In genomic region chr4:612749-613125, GRCh38 we compare ENCODE assay signal across 28 cellular contexts. TPM values are rescaled to one million over a fixed set of nuclear protein-coding genes. Genes with fewer than 3 reads are reported as not detected.
DNase-seq lines count a peak whose midpoint lies in the region; ATAC-seq and TF ChIP-seq lines count a peak whose summit lies in the region.
"Had no signal": no experiment of that assay in that cellular context is flagged by ENCODE, and none has a peak within 500 bp of the region (broad histone marks: within the 10 kb centered on the region; RNA-seq: fewer than 3 reads in every experiment).

No MANE protein-coding gene starts in this region.

- WGBS in aorta, 2 donors, result 83% methylated on average over 7 of the region's 7 CpGs

- H3K9ac ChIP-seq in NT2/D1 (ENCODE audit: insufficient read length, low read depth), result peak overlapping the region; percentile 27
- H3K9ac ChIP-seq: GM23248 had no signal

- H3K27me3 ChIP-seq in NT2/D1 (ENCODE audit: insufficient read depth, insufficient read length), result no peaks in the 10 kb centered on the region
- no peaks in the 10 kb centered on the region for H3K27me3 ChIP-seq in aorta (ENCODE audit: control insufficient read depth in 1 of 2, insufficient read depth in 2 of 2, low read length in 1 of 2)
- H3K27me3 ChIP-seq: BE2C, SJSA1 had no signal

- H3K4me1 ChIP-seq in NT2/D1 (ENCODE audit: insufficient read depth, insufficient read length) (peaks cover 6% of the 10 kb centered on the region), aorta (ENCODE audit: control insufficient read depth in 1 of 2, insufficient read depth in 2 of 2, low read length in 2 of 2) (no peaks in the 10 kb centered on the region)
- H3K4me1 ChIP-seq: BE2C, HAP-1, SJSA1 had no signal

- TF ChIP-seq CTCF in natural killer cell (IDR thresholded peaks at IDR 0.05), result no peak

- intact Hi-C loops in aorta (cut with DNase I), result no loop called here
- intact Hi-C loops in natural killer cell (cut with micrococcal nuclease), result no loop called here

- no peaks in the 10 kb centered on the region for H3K4me1 Mint-ChIP-seq in natural killer cell

- H3K4me3 ChIP-seq in NT2/D1 (ENCODE audit: insufficient read length, low read depth), result no peak overlapping the region
- H3K4me3 ChIP-seq in aorta (ENCODE audit: low read length in 2 of 2), result no peak overlapping the region
- H3K4me3 ChIP-seq: GM23248, HAP-1, K562, SJSA1 had no signal

- no peaks in the 10 kb centered on the region for H3K9me3 ChIP-seq in NT2/D1 (ENCODE audit: insufficient read depth, low read length)
- H3K9me3 ChIP-seq in aorta (ENCODE audit: control insufficient read depth, low read length), result peaks cover 5% of the 10 kb centered on the region
- H3K9me3 ChIP-seq: BE2C, HAP-1, SJSA1 had no signal

- peaks cover 18 to 22% of the 10 kb centered on the region in 2 donors for H3K27me3 Mint-ChIP-seq in natural killer cell (ENCODE audit: low read depth in 2 of 2)

- no peak overlapping the region for H3K27ac Mint-ChIP-seq in natural killer cell
- H3K27ac Mint-ChIP-seq: CD4-positive, CD25-positive, alpha-beta regulatory T cell; HFFc6 had no signal

- ATAC-seq in left lobe of liver (no peak), aorta (ENCODE audit: low FRiP score) (no peak), natural killer cell (no peak)
- ATAC-seq: K562, PC-3 had no signal

- H3K36me3 Mint-ChIP-seq in natural killer cell, result no peaks in the 10 kb centered on the region
- H3K36me3 Mint-ChIP-seq: CD4-positive, CD25-positive, alpha-beta regulatory T cell had no signal

- peak; percentile 27 for DNase-seq in activated effector memory CD4-positive, alpha-beta T cell treated with anti-CD3 and anti-CD28 coated beads, Interleukin-2, amount 50 U/mL, for 16 hours
- DNase-seq in activated effector memory CD4-positive, alpha-beta T cell treated with Interleukin-2 at 50 U/mL for 16 hours, result no peak
- DNase-seq in NT2/D1 (ENCODE audit: low read depth, low spot score) (no peak), left lobe of liver (ENCODE audit: low spot score) (peak; percentile 28), aorta (peak; percentile 25 to 59), natural killer cell (no peak), NCI-H2171 (lab: John Stamatoyannopoulos, UW) (no peak)
- DNase-seq: 8988T; ACHN; BE2C; CD4-positive, CD25-positive, alpha-beta regulatory T cell; DMS153; DND-41; GM23248; HFFc6; Kasumi-1; MV-4-11; NCI-H1105; NCI-H1436 treated with DMSO at 0.1 percent for 48 hours; NCI-H187 treated with DMSO at 0.1 percent for 48 hours; NCI-H446; NCI-H524 treated with DMSO at 0.1 percent for 48 hours; NCI-H774; PC-3 had no signal

- H3K36me3 ChIP-seq in NT2/D1 (ENCODE audit: insufficient read depth, insufficient read length, low read length), result no peaks in the 10 kb centered on the region
- H3K36me3 ChIP-seq in aorta (ENCODE audit: control insufficient read depth in 1 of 2, insufficient read depth in 2 of 2, low read length in 1 of 2), result no peaks in the 10 kb centered on the region
- H3K36me3 ChIP-seq: BE2C, HAP-1, SJSA1 had no signal

- H3K27ac ChIP-seq in aorta (ENCODE audit: low read depth in 1 of 2, low read length in 2 of 2), result no peak overlapping the region
- H3K27ac ChIP-seq: GM23248, SJSA1 had no signal

- peaks cover 0 to 3% of the 10 kb centered on the region in 2 donors for H3K9me3 Mint-ChIP-seq in natural killer cell

- no peak overlapping the region for H3K4me3 Mint-ChIP-seq in natural killer cell
- H3K4me3 Mint-ChIP-seq: CD4-positive, CD25-positive, alpha-beta regulatory T cell; HFFc6 had no signal

RNA-seq across cellular contexts. Expression of gene PDE6B, which starts 12.6 kb away (rescaled TPM):
- total RNA-seq in left lobe of liver (0.83 TPM), aorta (1 to 10 TPM; 1.9 to 2.4 TPM), natural killer cell (10 to 100 TPM; 15.8 to 18.8 (median 17.2) TPM)
- polyA plus RNA-seq in aorta, result 1 to 10 TPM; 1.1 to 4.0 TPM
- total RNA-seq: HFFc6, K562, M059J, PC-3, SJSA1 had no signal
- polyA plus RNA-seq: GM23248 had no signal

RNA-seq across cellular contexts. Expression of gene TMEM271, which starts 36.6 kb away (rescaled TPM):
- total RNA-seq in left lobe of liver (not detected), aorta (not detected), natural killer cell (not detected)
- polyA plus RNA-seq in aorta, result not detected
- total RNA-seq: CD4-positive, CD25-positive, alpha-beta regulatory T cell; GM23248; HFFc6; K562; M059J; PC-3; SJSA1 had no signal
- polyA plus RNA-seq: CD4-positive, CD25-positive, alpha-beta regulatory T cell; GM23248; K562 had no signal

Comparison
In these comparisons a context has a peak if more than half of its experiments do, and no peak if none do; other contexts are left out.
1. DNase-seq: peak in activated effector memory CD4-positive, alpha-beta T cell treated with anti-CD3 and anti-CD28 coated beads, Interleukin-2, amount 50 U/mL, for 16 hours (single experiment), left lobe of liver (single experiment) and aorta (2 of 2); none in activated effector memory CD4-positive, alpha-beta T cell treated with Interleukin-2 at 50 U/mL for 16 hours (single experiment), NT2/D1 (single experiment), natural killer cell (single experiment) and NCI-H2171 (single experiment).